ENCODE assay signal across 1 cellular context in the genomic region with DNA sequence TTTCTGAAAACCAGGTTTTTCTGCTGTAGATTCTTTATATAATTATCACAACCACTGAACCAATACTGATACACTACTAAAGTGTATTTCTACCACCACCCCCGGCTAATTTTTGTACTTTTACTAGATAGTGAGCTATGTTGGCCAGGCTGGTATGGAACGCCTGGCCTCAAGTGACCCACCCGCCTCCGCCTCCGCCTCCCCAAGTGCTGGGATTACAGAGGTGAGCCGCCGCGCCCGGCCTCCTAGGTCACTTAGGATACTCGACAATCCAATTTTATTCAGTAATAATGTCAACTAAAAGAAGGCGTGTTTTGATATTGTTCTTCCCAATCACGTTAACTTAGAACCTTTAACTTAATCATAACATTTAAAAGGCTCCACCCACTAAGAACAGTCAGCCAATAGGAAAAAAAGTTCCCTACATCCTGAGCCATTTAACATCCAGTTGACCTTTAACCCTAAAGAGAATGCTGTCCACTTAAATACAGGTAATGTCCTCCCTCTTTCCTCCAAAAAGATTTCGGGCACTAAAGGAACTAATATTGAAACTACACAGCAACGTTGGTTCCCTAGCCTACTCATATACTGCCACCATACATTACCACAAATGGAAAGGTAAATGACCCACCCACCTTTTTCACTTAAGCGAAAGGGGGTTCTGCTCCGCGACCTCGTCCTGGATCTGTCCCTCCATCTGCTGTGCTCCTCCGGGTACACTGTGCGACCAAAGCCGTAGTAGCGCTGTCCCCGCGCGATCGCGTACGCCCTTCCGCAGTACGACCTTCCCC.
TF ChIP-seq lines count a peak whose summit lies in the region.

No MANE protein-coding gene starts in this region.

TF ChIP-seq in neural cell, 6 proteins besides CTCF, POLR2A, EP300 and RAD21 (continued from another document):
- TF ChIP-seq, protein P1, sequence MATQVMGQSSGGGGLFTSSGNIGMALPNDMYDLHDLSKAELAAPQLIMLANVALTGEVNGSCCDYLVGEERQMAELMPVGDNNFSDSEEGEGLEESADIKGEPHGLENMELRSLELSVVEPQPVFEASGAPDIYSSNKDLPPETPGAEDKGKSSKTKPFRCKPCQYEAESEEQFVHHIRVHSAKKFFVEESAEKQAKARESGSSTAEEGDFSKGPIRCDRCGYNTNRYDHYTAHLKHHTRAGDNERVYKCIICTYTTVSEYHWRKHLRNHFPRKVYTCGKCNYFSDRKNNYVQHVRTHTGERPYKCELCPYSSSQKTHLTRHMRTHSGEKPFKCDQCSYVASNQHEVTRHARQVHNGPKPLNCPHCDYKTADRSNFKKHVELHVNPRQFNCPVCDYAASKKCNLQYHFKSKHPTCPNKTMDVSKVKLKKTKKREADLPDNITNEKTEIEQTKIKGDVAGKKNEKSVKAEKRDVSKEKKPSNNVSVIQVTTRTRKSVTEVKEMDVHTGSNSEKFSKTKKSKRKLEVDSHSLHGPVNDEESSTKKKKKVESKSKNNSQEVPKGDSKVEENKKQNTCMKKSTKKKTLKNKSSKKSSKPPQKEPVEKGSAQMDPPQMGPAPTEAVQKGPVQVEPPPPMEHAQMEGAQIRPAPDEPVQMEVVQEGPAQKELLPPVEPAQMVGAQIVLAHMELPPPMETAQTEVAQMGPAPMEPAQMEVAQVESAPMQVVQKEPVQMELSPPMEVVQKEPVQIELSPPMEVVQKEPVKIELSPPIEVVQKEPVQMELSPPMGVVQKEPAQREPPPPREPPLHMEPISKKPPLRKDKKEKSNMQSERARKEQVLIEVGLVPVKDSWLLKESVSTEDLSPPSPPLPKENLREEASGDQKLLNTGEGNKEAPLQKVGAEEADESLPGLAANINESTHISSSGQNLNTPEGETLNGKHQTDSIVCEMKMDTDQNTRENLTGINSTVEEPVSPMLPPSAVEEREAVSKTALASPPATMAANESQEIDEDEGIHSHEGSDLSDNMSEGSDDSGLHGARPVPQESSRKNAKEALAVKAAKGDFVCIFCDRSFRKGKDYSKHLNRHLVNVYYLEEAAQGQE (IDR thresholded peaks at IDR 0.05; ENCODE audit: borderline replicate concordance): no peak
- no peak for TF ChIP-seq POLR2AphosphoS5 (IDR thresholded peaks at IDR 0.05)
- TF ChIP-seq TAF1 (IDR thresholded peaks at IDR 0.05; ENCODE audit: low read depth): no peak
- TF ChIP-seq EZH2 (IDR thresholded peaks at IDR 0.05; ENCODE audit: borderline replicate concordance, insufficient read depth, low read length, poor library complexity, severe bottlenecking): no peak
TF ChIP-seq in neural cell: peak in this region for 0.
